Comparison of ENCODE assay signal across 1 cellular context in genomic region chr12:8916154-8916553, GRCh38.
TF ChIP-seq lines count a peak whose summit lies in the region.

No MANE protein-coding gene starts in this region.

TF ChIP-seq in GM12878, 131 proteins besides CTCF, POLR2A, EP300 and RAD21:
- TF ChIP-seq ATF7 (IDR thresholded peaks at IDR 0.05; ENCODE audit: low read depth) (no peak), RBBP5 (conservative IDR thresholded peaks at IDR 0.05) (no peak), ZNF384 (IDR thresholded peaks at IDR 0.05; ENCODE audit: borderline replicate concordance, low read depth, low read length) (no peak), BRCA1 (IDR thresholded peaks at IDR 0.05; ENCODE audit: low read depth, low read length) (no peak), CREM (IDR thresholded peaks at IDR 0.05; ENCODE audit: low read depth) (no peak), ETV6 (conservative IDR thresholded peaks at IDR 0.05 in 1 of 2, IDR thresholded peaks at IDR 0.05 in 1 of 2; ENCODE audit: borderline replicate concordance in 1 of 2, low read depth in 1 of 2) (no peak), ZSCAN29 (IDR thresholded peaks at IDR 0.05) (no peak), NRF1 (conservative IDR thresholded peaks at IDR 0.05; ENCODE audit: low read depth, low read length) (no peak), BACH1 (IDR thresholded peaks at IDR 0.05; ENCODE audit: borderline replicate concordance) (no peak), PBX3 (IDR thresholded peaks at IDR 0.05; ENCODE audit: insufficient replicate concordance, low read depth, low read length) (no peak), PAX8 (IDR thresholded peaks at IDR 0.05) (no peak), E2F8 (IDR thresholded peaks at IDR 0.05; ENCODE audit: low read depth, partially characterized antibody) (no peak), HCFC1 (IDR thresholded peaks at IDR 0.05; ENCODE audit: low read length) (no peak), SMAD1 (IDR thresholded peaks at IDR 0.05; ENCODE audit: low read depth, partially characterized antibody) (no peak), ZNF207 (IDR thresholded peaks at IDR 0.05; ENCODE audit: borderline replicate concordance) (no peak), ELK1 (IDR thresholded peaks at IDR 0.05; ENCODE audit: low read depth, low read length) (no peak)
TF ChIP-seq in GM12878: peak in this region for 0.
